Comparison of ENCODE assay signal across 17 cellular contexts in the genomic region with DNA sequence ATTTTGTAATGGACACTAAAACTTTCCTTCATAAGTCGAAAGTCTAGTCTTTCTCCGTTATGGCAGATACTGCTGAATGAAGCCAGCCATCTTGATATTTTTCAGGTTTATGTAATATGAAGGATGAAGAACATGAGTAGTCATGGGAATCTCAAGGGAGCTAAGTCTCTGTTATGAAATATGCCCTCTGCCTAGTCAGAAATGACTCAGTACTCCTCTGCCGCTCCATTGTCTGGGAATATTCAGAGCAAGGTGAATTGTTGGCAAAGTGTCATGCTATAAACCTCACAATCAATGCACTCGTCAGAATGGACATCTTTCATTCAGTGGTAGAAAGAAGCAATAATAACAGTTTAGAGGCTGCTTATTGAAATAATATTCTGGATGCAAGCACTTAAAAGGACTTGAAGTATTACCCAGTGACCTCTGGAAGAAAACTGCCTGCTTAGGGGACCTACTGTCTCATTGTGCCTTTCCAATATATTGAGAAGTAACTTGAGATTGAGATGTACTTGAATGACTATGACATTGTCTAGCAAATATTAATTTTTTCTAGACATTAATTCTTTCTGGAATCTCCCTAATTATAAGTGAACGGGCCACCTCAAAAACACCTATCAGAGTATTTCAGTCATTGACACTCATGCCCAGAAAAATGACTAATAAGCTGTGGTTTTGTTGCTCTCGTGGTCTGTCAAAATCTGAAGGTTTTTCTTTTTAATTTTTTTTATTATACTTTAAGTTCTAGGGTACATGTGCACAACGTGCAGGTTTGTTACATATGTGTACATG.
A peak's percentile ranks its signal among the peaks of the same experiment; 100 is the strongest.
DNase-seq lines count a peak whose midpoint lies in the region; ATAC-seq, FAIRE-seq and TF ChIP-seq lines count a peak whose summit lies in the region.
"Had no signal": no experiment of that assay in that cellular context is flagged by ENCODE, and none has a peak within 500 bp of the region (broad histone marks: within the 10 kb centered on the region; RNA-seq: fewer than 3 reads in every experiment).

No MANE protein-coding gene starts in this region.

- no peaks in the 10 kb centered on the region for H3K4me1 Mint-ChIP-seq in CD8-positive, alpha-beta memory T cell

- TF ChIP-seq CTCF in bronchial epithelial cell (IDR thresholded peaks at IDR 0.05; ENCODE audit: insufficient read depth, low read length, severe bottlenecking), result no peak

- no peak overlapping the region for H3K4me3 ChIP-seq in bronchial epithelial cell (ENCODE audit: low read depth, low read length)
- H3K4me3 ChIP-seq in CD8-positive, alpha-beta memory T cell (ENCODE audit: low read length), result no peak overlapping the region
- H3K4me3 ChIP-seq: BLaER1 treated with 17β-estradiol and CSF1 and Interleukin-3, amounts not matched to agents 10 nM and 100 nM; Peyer's patch had no signal

- no peak for FAIRE-seq in bronchial epithelial cell (lab: Jason Lieb, UNC)
- no peak for FAIRE-seq in urothelium cell line (lab: Jason Lieb, UNC)
- FAIRE-seq: H1 had no signal

- DNase-seq in activated CD4-positive, CD25-positive, alpha-beta regulatory T cell (lab: John Stamatoyannopoulos, UW), result no peak
- DNase-seq in M059J (ENCODE audit: low read depth) (peak; percentile 27), bronchial epithelial cell (ENCODE audit: low read depth) (peak; percentile 90), urothelium cell line (ENCODE audit: low spot score) (peak; percentile 10)
- DNase-seq in CD8-positive, alpha-beta memory T cell, result no peak
- DNase-seq: 8988T, EL, NCI-H1048, NCI-H1694, NCI-H446 treated with DMSO at 0.1 percent for 48 hours, NCI-H748 treated with DMSO at 0.1 percent for 48 hours, Peyer's patch had no signal

- H3K36me3 ChIP-seq in bronchial epithelial cell (ENCODE audit: control insufficient read depth, insufficient read depth, low read length), result no peaks in the 10 kb centered on the region
- no peaks in the 10 kb centered on the region for H3K36me3 ChIP-seq in CD8-positive, alpha-beta memory T cell (ENCODE audit: insufficient read depth, low read length)
- H3K36me3 ChIP-seq: BLaER1 treated with 17β-estradiol and CSF1 and Interleukin-3, amounts not matched to agents 10 nM and 100 nM; Peyer's patch had no signal

- peak; percentile 38 to 58 for ATAC-seq in activated CD4-positive, CD25-positive, alpha-beta regulatory T cell treated with anti-CD3 and anti-CD28 coated beads, Interleukin-2, amount 50 U/mL, for 24 hours
- ATAC-seq in GM18505 (IDR thresholded peaks at IDR 0.05; ENCODE audit: unreplicated experiment), result no peak
- no peak for ATAC-seq in GM21367 (IDR thresholded peaks at IDR 0.05; ENCODE audit: unreplicated experiment)

- no peaks in the 10 kb centered on the region for H3K9me3 ChIP-seq in CD8-positive, alpha-beta memory T cell (ENCODE audit: low read length)
- H3K9me3 ChIP-seq: BLaER1 treated with 17β-estradiol and CSF1 and Interleukin-3, amounts not matched to agents 10 nM and 100 nM; Peyer's patch had no signal

- H3K27me3 Mint-ChIP-seq in CD8-positive, alpha-beta memory T cell, result no peaks in the 10 kb centered on the region

- no peaks in the 10 kb centered on the region for H3K4me1 ChIP-seq in CD8-positive, alpha-beta memory T cell (ENCODE audit: insufficient read depth, low read length)
- H3K4me1 ChIP-seq: BLaER1 treated with 17β-estradiol and CSF1 and Interleukin-3, amounts not matched to agents 10 nM and 100 nM; Peyer's patch had no signal

- no peak overlapping the region for H3K27ac Mint-ChIP-seq in CD8-positive, alpha-beta memory T cell

- H3K36me3 Mint-ChIP-seq in CD8-positive, alpha-beta memory T cell, result peaks cover 0 to 4% (median 2%) of the 10 kb centered on the region in 3 donors

- H3K4me3 Mint-ChIP-seq in CD8-positive, alpha-beta memory T cell, result no peak overlapping the region

- no peak for TF ChIP-seq POLR2A in GM18505 (IDR thresholded peaks at IDR 0.05; ENCODE audit: borderline replicate concordance, extremely low read depth, insufficient read depth, insufficient read length)

- no peaks in the 10 kb centered on the region for H3K9me3 Mint-ChIP-seq in CD8-positive, alpha-beta memory T cell

- no peaks in the 10 kb centered on the region for H3K27me3 ChIP-seq in bronchial epithelial cell (ENCODE audit: control insufficient read depth, insufficient read depth, low read length)
- no peaks in the 10 kb centered on the region for H3K27me3 ChIP-seq in CD8-positive, alpha-beta memory T cell (ENCODE audit: insufficient read depth, low read length, poor library complexity, severe bottlenecking)
- H3K27me3 ChIP-seq: BLaER1 treated with 17β-estradiol and CSF1 and Interleukin-3, amounts not matched to agents 10 nM and 100 nM; Peyer's patch had no signal

- no peak overlapping the region for H3K27ac ChIP-seq in CD8-positive, alpha-beta memory T cell (ENCODE audit: low read depth, low read length)
- H3K27ac ChIP-seq: BLaER1 treated with 17β-estradiol and CSF1 and Interleukin-3, amounts not matched to agents 10 nM and 100 nM; Peyer's patch had no signal

- CTCF ChIA-PET in CD8-positive, alpha-beta memory T cell (lab: Charles Lee), result no interaction called here

- POLR2A ChIA-PET in CD8-positive, alpha-beta memory T cell (lab: Charles Lee), result no interaction called here

Comparison
In these comparisons a context has a peak if more than half of its experiments do, and no peak if none do; other contexts are left out.
1. ATAC-seq: peak in activated CD4-positive, CD25-positive, alpha-beta regulatory T cell treated with anti-CD3 and anti-CD28 coated beads, Interleukin-2, amount 50 U/mL, for 24 hours (2 of 2); none in GM18505 (single experiment) and GM21367 (single experiment).
2. DNase-seq: peak in M059J (single experiment), bronchial epithelial cell (single experiment) and urothelium cell line (single experiment); none in activated CD4-positive, CD25-positive, alpha-beta regulatory T cell (0 of 4) and CD8-positive, alpha-beta memory T cell (0 of 5).